In genomic region chr16:69601250-69601649, GRCh38 we compare ENCODE assay signal across 34 cellular contexts.
"Had no signal": no experiment of that assay in that cellular context is flagged by ENCODE, and none has a peak within 500 bp of the region (broad histone marks: within the 10 kb centered on the region; RNA-seq: fewer than 3 reads in every experiment).

No MANE protein-coding gene starts in this region.

- H3K9me3 ChIP-seq: adrenal gland, ascending aorta, body of pancreas, breast epithelium had no signal

- H3K27me3 ChIP-seq: adrenal gland, ascending aorta, body of pancreas, brain microvascular endothelial cell, breast epithelium, cardiac muscle cell had no signal

- H3K4me1 ChIP-seq: breast epithelium had no signal

- H3K36me3 ChIP-seq: adrenal gland, ascending aorta, brain microvascular endothelial cell, breast epithelium, cardiac muscle cell had no signal

- H3K27ac ChIP-seq: adrenal gland, ascending aorta, body of pancreas, brain microvascular endothelial cell, breast epithelium, cardiac muscle cell had no signal

- DNase-seq: activated effector memory CD4-positive, alpha-beta T cell treated with anti-CD3 and anti-CD28 coated beads, Interleukin-2, amount 50 U/mL, for 16 hours; activated effector memory CD4-positive, alpha-beta T cell treated with Interleukin-2 at 50 U/mL for 16 hours; activated gamma-delta T cell; activated gamma-delta T cell treated with Interleukin-2 at 50 U/mL for 16 hours; activated naive CD4-positive, alpha-beta T cell; activated naive CD4-positive, alpha-beta T cell treated with anti-CD3 and anti-CD28 coated beads for 36 hours; activated naive CD4-positive, alpha-beta T cell treated with anti-CD3 and anti-CD28 coated beads, Interleukin-2, amount 10 ng/mL, durations not matched to agents 7 days and 5 days; activated naive CD4-positive, alpha-beta T cell treated with anti-CD3 and anti-CD28 coated beads, Interleukin-2, amount 50 U/mL, for 16 hours; activated naive CD4-positive, alpha-beta T cell treated with Interleukin-2 at 50 U/mL for 16 hours; activated naive CD8-positive, alpha-beta T cell treated with anti-CD3 and anti-CD28 coated beads for 36 hours; activated naive CD8-positive, alpha-beta T cell treated with anti-CD3 and anti-CD28 coated beads, Interleukin-2, amount 10 ng/mL, durations not matched to agents 7 days and 5 days; activated naive CD8-positive, alpha-beta T cell treated with anti-CD3 and anti-CD28 coated beads, Interleukin-2, amount 50 U/mL, for 24 hours; activated T-cell treated with anti-CD3 and anti-CD28 coated beads, Interleukin-2, amount 50 U/mL, for 1 hour; activated T-cell treated with anti-CD3 and anti-CD28 coated beads, Interleukin-2, amount 50 U/mL, for 24 hours; activated T-cell treated with anti-CD3 and anti-CD28 coated beads, Interleukin-2, amount 50 U/mL, for 4 hours; activated T-cell treated with anti-CD3 and anti-CD28 coated beads, Interleukin-2, amount 50 U/mL, for 48 hours; activated T-cell treated with anti-CD3 and anti-CD28 coated beads, Interleukin-2, amount 50 U/mL, for 72 hours; adrenal gland; amniotic stem cell; amygdala; anterior cingulate cortex; aorta; body of pancreas; brain microvascular endothelial cell; caudate nucleus; central memory CD4-positive, alpha-beta T cell; cerebellar nuclear complex had no signal

- H3K4me3 ChIP-seq: adrenal gland, ascending aorta, body of pancreas, breast epithelium, cardiac muscle cell had no signal

- FAIRE-seq: astrocyte, bronchial epithelial cell had no signal

- ATAC-seq: activated naive CD4-positive, alpha-beta T cell treated with anti-CD3 and anti-CD28 coated beads, Interleukin-2, amount 50 U/mL, for 72 hours; activated naive CD8-positive, alpha-beta T cell treated with anti-CD3 and anti-CD28 coated beads, Interleukin-2, amount 50 U/mL, for 24 hours; activated T-cell treated with anti-CD3 and anti-CD28 coated beads, Interleukin-2, amount 50 U/mL, for 4 hours; activated T-cell treated with anti-CD3 and anti-CD28 coated beads, Interleukin-2, amount 50 U/mL, for 72 hours; activated T-helper 17 cell treated with anti-CD3 and anti-CD28 coated beads, Interleukin-2, amount 50 U/mL, for 72 hours; body of pancreas had no signal
